In the genomic region with DNA sequence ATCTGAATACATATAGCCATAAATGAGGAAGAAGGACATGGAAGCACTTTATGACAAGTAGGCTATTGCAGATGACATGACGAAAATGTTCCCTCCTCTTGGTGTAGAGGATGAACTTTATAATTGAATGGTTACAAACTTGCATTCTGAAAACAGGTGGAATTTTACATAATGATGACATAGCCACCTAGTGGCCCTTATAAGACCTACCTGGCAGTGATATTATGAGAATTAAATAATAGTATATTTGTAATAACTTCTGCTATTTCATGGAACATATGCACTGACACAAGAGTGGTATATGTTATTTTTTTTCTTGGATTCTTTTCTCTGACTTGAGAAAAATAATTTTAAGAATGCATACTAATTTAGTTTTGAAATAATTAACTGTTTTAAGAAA, we compare ENCODE assay signal across 9 cellular contexts. TPM values are rescaled to one million over a fixed set of nuclear protein-coding genes. Genes with fewer than 3 reads are reported as not detected.
DNase-seq lines count a peak whose midpoint lies in the region; ATAC-seq, FAIRE-seq and TF ChIP-seq lines count a peak whose summit lies in the region.
"Had no signal": no experiment of that assay in that cellular context is flagged by ENCODE, and none has a peak within 500 bp of the region (broad histone marks: within the 10 kb centered on the region; RNA-seq: fewer than 3 reads in every experiment).

No MANE protein-coding gene starts in this region.

- no peak overlapping the region for H2AK5ac ChIP-seq in mesendoderm (ENCODE audit: low read length)

- H3K4me1 Mint-ChIP-seq in T-helper 17 cell = peaks cover 11% of the 10 kb centered on the region

- H4K8ac ChIP-seq in mesendoderm (ENCODE audit: low read depth, low read length) = no peak overlapping the region

- H3K4me1 ChIP-seq in keratinocyte (ENCODE audit: control insufficient read depth, extremely low read depth, insufficient read depth, low read length) (no peaks in the 10 kb centered on the region), mesendoderm (ENCODE audit: control insufficient read depth, low read depth, low read length) (no peaks in the 10 kb centered on the region)
- H3K4me1 ChIP-seq: gastrocnemius medialis had no signal

- TF ChIP-seq CTCF in AG10803 (conservative IDR thresholded peaks at IDR 0.05; ENCODE audit: low read length) (peak; percentile 42), keratinocyte (optimal IDR thresholded peaks at IDR 0.05 in 1 of 3, IDR thresholded peaks at IDR 0.05 in 1 of 3, conservative IDR thresholded peaks at IDR 0.05 in 1 of 3; ENCODE audit: extremely low read depth in 1 of 3, insufficient read depth in 2 of 3, low read length in 3 of 3) (peak in 2 of 3 experiments; percentile 37 to 48)

- H3K23ac ChIP-seq in mesendoderm (ENCODE audit: low read length) = no peak overlapping the region

- dilution Hi-C loops in keratinocyte (cut with MboI; ENCODE audit: extremely low pct_ligation_motif_present, low sequenced_read_pairs) = no loop called here

- H3K9ac ChIP-seq in keratinocyte (ENCODE audit: control insufficient read depth, extremely low read depth, insufficient read depth, low read length) = no peak overlapping the region
- no peak overlapping the region for H3K9ac ChIP-seq in mesendoderm (ENCODE audit: low read length)

- H3K27me3 Mint-ChIP-seq in T-helper 17 cell = no peaks in the 10 kb centered on the region

- no peak overlapping the region for H3K4ac ChIP-seq in mesendoderm (ENCODE audit: low read depth, low read length)

- WGBS in mesendoderm (ENCODE audit: extremely low coverage, insufficient coverage, low lambda C conversion rate) = no CpG with 5 or more reads among the region's 1 CpG

- no peak overlapping the region for H3K18ac ChIP-seq in mesendoderm (ENCODE audit: low read length)

- H3K4me3 Mint-ChIP-seq in T-helper 17 cell = no peak overlapping the region

- no peak overlapping the region for H3K27ac Mint-ChIP-seq in T-helper 17 cell

- H2AFZ ChIP-seq in keratinocyte (ENCODE audit: control insufficient read depth, low read length) = no peak overlapping the region

- no peak overlapping the region for H2BK120ac ChIP-seq in mesendoderm (ENCODE audit: low read depth, low read length)

- H3K9me3 ChIP-seq in T-helper 17 cell (ENCODE audit: control insufficient read depth, low read length, poor library complexity, severe bottlenecking) (no peaks in the 10 kb centered on the region), keratinocyte (ENCODE audit: control insufficient read depth, low read depth, low read length) (no peaks in the 10 kb centered on the region)
- H3K9me3 ChIP-seq: gastrocnemius medialis had no signal

- no peaks in the 10 kb centered on the region for H3K9me1 ChIP-seq in keratinocyte (ENCODE audit: control insufficient read depth, extremely low read depth, insufficient read depth, low read length)

- H3K36me3 Mint-ChIP-seq in T-helper 17 cell (ENCODE audit: low read depth) = peaks cover 12% of the 10 kb centered on the region

- H3K4me2 ChIP-seq in keratinocyte (ENCODE audit: control insufficient read depth, extremely low read depth, insufficient read depth, low read depth, low read length) (no peak overlapping the region), mesendoderm (ENCODE audit: low read length) (no peak overlapping the region)

- peak; percentile 49 for ATAC-seq in GM21390 (IDR thresholded peaks at IDR 0.05; ENCODE audit: unreplicated experiment)
- peak; percentile 35 for ATAC-seq in T-helper 17 cell
- ATAC-seq in GM19023 (IDR thresholded peaks at IDR 0.05; ENCODE audit: unreplicated experiment) = no peak
- ATAC-seq: gastrocnemius medialis had no signal

- H3K56ac ChIP-seq in mesendoderm (ENCODE audit: low read length) = no peak overlapping the region

- no peak overlapping the region for H2BK5ac ChIP-seq in mesendoderm (ENCODE audit: low read length)

- H3K27ac ChIP-seq in keratinocyte (ENCODE audit: control insufficient read depth, insufficient read depth, low read length) (no peak overlapping the region), mesendoderm (ENCODE audit: low read depth, low read length) (no peak overlapping the region)
- H3K27ac ChIP-seq: gastrocnemius medialis had no signal

- no peak overlapping the region for H2BK15ac ChIP-seq in mesendoderm (replicated peaks; ENCODE audit: low read depth)

- no peaks in the 10 kb centered on the region for H4K20me1 ChIP-seq in keratinocyte (ENCODE audit: control insufficient read depth, extremely low read depth, insufficient read depth, low read length)

- H3K27me3 ChIP-seq in keratinocyte (ENCODE audit: control insufficient read depth, extremely low read depth, insufficient read depth, low read length) (no peaks in the 10 kb centered on the region), mesendoderm (ENCODE audit: insufficient read depth, low read length, poor library complexity) (no peaks in the 10 kb centered on the region)
- H3K27me3 ChIP-seq: gastrocnemius medialis had no signal

- H3K36me3 ChIP-seq in keratinocyte (ENCODE audit: control insufficient read depth in 2 of 2, extremely low read depth in 1 of 2, insufficient read depth in 2 of 2, low read length in 2 of 2) (peaks cover 0 to 5% of the 10 kb centered on the region in 2 experiments), mesendoderm (ENCODE audit: control insufficient read depth, insufficient read depth, low read length) (no peaks in the 10 kb centered on the region)

- H3K4me3 ChIP-seq in AG10803 (ENCODE audit: low read length) = no peak overlapping the region
- H3K4me3 ChIP-seq in keratinocyte (ENCODE audit: control insufficient read depth in 2 of 3, extremely low read depth in 1 of 3, insufficient read depth in 2 of 3, low read depth in 1 of 3, low read length in 3 of 3) = no peak overlapping the region
- H3K4me3 ChIP-seq in mesendoderm (ENCODE audit: low read length) = no peak overlapping the region
- H3K4me3 ChIP-seq: gastrocnemius medialis had no signal

- H4K5ac ChIP-seq in mesendoderm (ENCODE audit: low read length) = no peak overlapping the region

- no peaks in the 10 kb centered on the region for H3K79me1 ChIP-seq in mesendoderm (ENCODE audit: low read length)

- no peak for FAIRE-seq in keratinocyte (lab: Jason Lieb, UNC)
- FAIRE-seq in frontal cortex (lab: Jason Lieb, UNC) = no peak

- no peak for DNase-seq in AG10803 (ENCODE audit: low read depth)
- DNase-seq in T-helper 17 cell = no peak
- no peak for DNase-seq in keratinocyte (ENCODE audit: low read depth, low spot score)
- no peak for DNase-seq in frontal cortex (ENCODE audit: low spot score in 2 of 2)
- DNase-seq in T-helper 9 cell = no peak
- DNase-seq in mesendoderm = no peak
- DNase-seq: gastrocnemius medialis had no signal

- H3K79me2 ChIP-seq in keratinocyte (ENCODE audit: control insufficient read depth, insufficient read depth, low read length) (no peaks in the 10 kb centered on the region), mesendoderm (ENCODE audit: control insufficient read depth, insufficient read depth, low read length) (no peaks in the 10 kb centered on the region)

RNA-seq across cellular contexts. Expression of a gene that starts 22.9 kb away (rescaled TPM):
- total RNA-seq in T-helper 17 cell (100 to 1,000 TPM; 273 to 293 TPM), frontal cortex (9.4 TPM)
- 86.0 to 119 TPM (median 117 TPM) in 3 replicates for polyA plus RNA-seq in keratinocyte
- polyA plus RNA-seq in keratinocyte (2011; ENCODE audit: low read depth) = 73.9 TPM
- polyA plus RNA-seq in keratinocyte (2011; cell fraction: cytosol; rRNA removed) = 47.3 and 86.5 TPM in 2 replicates
- polyA plus RNA-seq in keratinocyte (2011; cell fraction: nucleus; rRNA removed) = 198 and 231 TPM in 2 replicates
- 24.5 and 72.6 TPM in 2 replicates for polyA plus RNA-seq in keratinocyte (2012; ENCODE audit: low replicate concordance)
- 24.7 to 78.6 TPM (median 70.6 TPM) in 3 replicates for polyA minus RNA-seq in keratinocyte
- polyA minus RNA-seq in keratinocyte (2011; cell fraction: cytosol; rRNA and poly(A)+ RNA removed) = 43.2 TPM
- polyA minus RNA-seq in keratinocyte (2011; cell fraction: nucleus; rRNA and poly(A)+ RNA removed) = 39.3 and 80.6 TPM in 2 replicates
- 2.8 TPM for polyA plus RNA-seq in mesendoderm (2013, experiment 1 of 2)
- polyA plus RNA-seq in mesendoderm (2013, experiment 2 of 2) = 3.0 TPM

RNA-seq across cellular contexts. Expression of a gene that starts 23.7 kb away (rescaled TPM):
- under 1 TPM in 1 of 2 donors, not detected in 1; 0.20 TPM for total RNA-seq in T-helper 17 cell
- 0.04 TPM in 1 of 3 replicates, not detected in the others for polyA plus RNA-seq in keratinocyte
- polyA plus RNA-seq in keratinocyte (2011; ENCODE audit: low read depth) = not detected
- polyA plus RNA-seq in keratinocyte (2011; cell fraction: cytosol; rRNA removed) = not detected in 2 replicates
- not detected in 2 replicates for polyA plus RNA-seq in keratinocyte (2011; cell fraction: nucleus; rRNA removed)
- polyA plus RNA-seq in keratinocyte (2012; ENCODE audit: low replicate concordance) = not detected in 2 replicates
- 0.16 TPM in 1 of 3 replicates, not detected in the others for polyA minus RNA-seq in keratinocyte
- polyA minus RNA-seq in keratinocyte (2011; cell fraction: cytosol; rRNA and poly(A)+ RNA removed) = not detected
- polyA minus RNA-seq in keratinocyte (2011; cell fraction: nucleus; rRNA and poly(A)+ RNA removed) = not detected in 2 replicates
- total RNA-seq in frontal cortex = not detected
- polyA plus RNA-seq in mesendoderm (2013, experiment 1 of 2) = not detected
- polyA plus RNA-seq in mesendoderm (2013, experiment 2 of 2) = not detected
- total RNA-seq: gastrocnemius medialis had no signal

RNA-seq across cellular contexts. Expression of a gene that starts 27.6 kb away (rescaled TPM):
- total RNA-seq in T-helper 17 cell (10 to 100 TPM in 1 of 2 donors, 1 to 10 TPM in 1; 9.9 to 10.4 TPM), frontal cortex (4.5 TPM)
- 23.2 to 34.6 TPM (median 26.3 TPM) in 3 replicates for polyA plus RNA-seq in keratinocyte
- polyA plus RNA-seq in keratinocyte (2011; ENCODE audit: low read depth) = 18.1 TPM
- 16.9 and 24.3 TPM in 2 replicates for polyA plus RNA-seq in keratinocyte (2011; cell fraction: cytosol; rRNA removed)
- polyA plus RNA-seq in keratinocyte (2011; cell fraction: nucleus; rRNA removed) = 33.4 and 40.9 TPM in 2 replicates
- 9.0 and 22.9 TPM in 2 replicates for polyA plus RNA-seq in keratinocyte (2012; ENCODE audit: low replicate concordance)
- polyA minus RNA-seq in keratinocyte = 22.9 to 38.1 TPM (median 28.5 TPM) in 3 replicates
- 17.1 TPM for polyA minus RNA-seq in keratinocyte (2011; cell fraction: cytosol; rRNA and poly(A)+ RNA removed)
- 14.8 and 27.5 TPM in 2 replicates for polyA minus RNA-seq in keratinocyte (2011; cell fraction: nucleus; rRNA and poly(A)+ RNA removed)
- polyA plus RNA-seq in mesendoderm (2013, experiment 1 of 2) = 21.1 TPM
- 21.2 TPM for polyA plus RNA-seq in mesendoderm (2013, experiment 2 of 2)

RNA-seq across cellular contexts. Expression of a gene that starts 41.5 kb away (rescaled TPM):
- total RNA-seq in T-helper 17 cell (1 to 10 TPM; 1.3 to 1.4 TPM), frontal cortex (not detected)
- polyA plus RNA-seq in keratinocyte = 0.23 TPM in 1 of 3 replicates, not detected in the others
- polyA plus RNA-seq in keratinocyte (2011; ENCODE audit: low read depth) = not detected
- not detected in 2 replicates for polyA plus RNA-seq in keratinocyte (2011; cell fraction: cytosol; rRNA removed)
- 0.31 and 0.52 TPM in 2 replicates for polyA plus RNA-seq in keratinocyte (2011; cell fraction: nucleus; rRNA removed)
- polyA plus RNA-seq in keratinocyte (2012; ENCODE audit: low replicate concordance) = not detected in 2 replicates
- not detected in 3 replicates for polyA minus RNA-seq in keratinocyte
- polyA minus RNA-seq in keratinocyte (2011; cell fraction: cytosol; rRNA and poly(A)+ RNA removed) = not detected
- not detected in 2 replicates for polyA minus RNA-seq in keratinocyte (2011; cell fraction: nucleus; rRNA and poly(A)+ RNA removed)
- not detected for polyA plus RNA-seq in mesendoderm (2013, experiment 1 of 2)
- not detected for polyA plus RNA-seq in mesendoderm (2013, experiment 2 of 2)
- total RNA-seq: gastrocnemius medialis had no signal

Comparison
In these comparisons a context has a peak if more than half of its experiments do, and no peak if none do; other contexts are left out.
1. RNA of a gene that starts 22.9 kb away (total RNA-seq): 273 to 293 TPM in T-helper 17 cell; 9.4 TPM in frontal cortex (single experiment); every median in the first group is over 10 times any median in the second.